Comparison of ENCODE assay signal across 10 cellular contexts in genomic region chr12:50926415-50926814, GRCh38. TPM values are rescaled to one million over a fixed set of nuclear protein-coding genes. Genes with fewer than 3 reads are reported as not detected.
DNase-seq lines count a peak whose midpoint lies in the region; ATAC-seq and TF ChIP-seq lines count a peak whose summit lies in the region.
"Had no signal": no experiment of that assay in that cellular context is flagged by ENCODE, and none has a peak within 500 bp of the region (broad histone marks: within the 10 kb centered on the region; RNA-seq: fewer than 3 reads in every experiment).

No MANE protein-coding gene starts in this region.

- peaks cover 39% of the 10 kb centered on the region for H3K79me2 ChIP-seq in SU-DHL-6 (ENCODE audit: insufficient read depth, low read length)

- no peak overlapping the region for H2AFZ ChIP-seq in SU-DHL-6 (ENCODE audit: low read depth, low read length, severe bottlenecking)

- no peak for TF ChIP-seq CTCF in SU-DHL-6 (IDR thresholded peaks at IDR 0.05; ENCODE audit: insufficient read depth, low read length, poor library complexity, severe bottlenecking)

- H3K9me2 ChIP-seq in SU-DHL-6 (replicated peaks; ENCODE audit: insufficient read depth, low read length), result no peaks in the 10 kb centered on the region

- intact Hi-C loops in right cardiac atrium (cut with DNase I), result loop anchor here in 1 of 4 donors (10.0 kb wide), 1 partner anchor 58 kb away; no protein-coding TSS in a partner anchor

- H4K20me1 ChIP-seq in SU-DHL-6 (ENCODE audit: low read depth, low read length), result no peaks in the 10 kb centered on the region

- H3K9ac ChIP-seq in SU-DHL-6 (ENCODE audit: low read length), result peak overlapping the region; percentile 61

- in situ Hi-C loops in G401 (cut with HindIII; ENCODE audit: low sequenced_read_pairs), result no loop called here

- H3K27me3 ChIP-seq in SU-DHL-6 (ENCODE audit: low read length) (no peaks in the 10 kb centered on the region), right cardiac atrium (ENCODE audit: control insufficient read depth, insufficient read depth) (no peaks in the 10 kb centered on the region)

- peaks cover 9% of the 10 kb centered on the region for H3K4me1 ChIP-seq in right cardiac atrium (ENCODE audit: control insufficient read depth, insufficient read depth, low read length)

- no peak for ATAC-seq in right cardiac atrium
- no peak for ATAC-seq in HG03025 (IDR thresholded peaks at IDR 0.05; ENCODE audit: low FRiP score, unreplicated experiment)

- DNase-seq in G401 (ENCODE audit: low spot score) (peak; percentile 30), right cardiac atrium (no peak), skeletal muscle cell (ENCODE audit: low read depth) (no peak), NCI-H345 treated with DMSO at 0.1 percent for 48 hours (lab: John Stamatoyannopoulos, UW; ENCODE audit: unreplicated experiment) (no peak), amygdala (lab: John Stamatoyannopoulos, UW) (no peak), NCI-H1436 treated with DMSO at 0.1 percent for 48 hours (lab: John Stamatoyannopoulos, UW) (no peak)
- DNase-seq: NCI-H1417 treated with DMSO at 0.1 percent for 48 hours had no signal

- H3K4me3 ChIP-seq in SU-DHL-6 (ENCODE audit: insufficient read depth, low read length, poor library complexity, severe bottlenecking) (peak overlapping the region; percentile 57), right cardiac atrium (ENCODE audit: low read length) (peak overlapping the region; percentile 99), skeletal muscle cell (ENCODE audit: low read depth, low read length) (peak overlapping the region; percentile 61)

- H3K27ac ChIP-seq in SU-DHL-6 (ENCODE audit: low read depth, low read length), result peak overlapping the region; percentile 100
- peak overlapping the region; percentile 52 for H3K27ac ChIP-seq in right cardiac atrium (ENCODE audit: low read length)
- H3K27ac ChIP-seq: epithelial cell of prostate had no signal

- 0 out of 2 replicates have a peak, but pooled peaks cover 4% of the 10 kb centered on the region for H3K36me3 ChIP-seq in SU-DHL-6 (ENCODE audit: low read length)

- H3K4me2 ChIP-seq in SU-DHL-6 (ENCODE audit: low read depth, low read length, poor library complexity, severe bottlenecking), result peak overlapping the region; percentile 99

- H3F3A ChIP-seq in SU-DHL-6 (ENCODE audit: insufficient read depth), result peaks cover 72% of the 10 kb centered on the region

- WGBS in right cardiac atrium, result 27% methylated on average over 1 of the region's 1 CpG

- H3K9me3 ChIP-seq in SU-DHL-6 (ENCODE audit: insufficient read depth, low read length) (no peaks in the 10 kb centered on the region), right cardiac atrium (ENCODE audit: control insufficient read depth, low read length) (no peaks in the 10 kb centered on the region)

RNA-seq across cellular contexts. Expression of gene HIGD1C, which starts 25.9 kb away (rescaled TPM):
- total RNA-seq in G401 (2014; rRNA removed; shearing (Covaris generic)), result not detected in 2 replicates
- not detected for total RNA-seq in right cardiac atrium
- polyA plus RNA-seq in right cardiac atrium, result not detected
